Comparison of ENCODE assay signal across 1 cellular context in genomic region chr6:28266962-28267694, GRCh38.
TF ChIP-seq lines count a peak whose summit lies in the region.

Gene ZSCAN26 (plus strand): TSS chr6:28267143. CDS start chr6:28271920, 4,777 bp downstream.

TF ChIP-seq in HepG2, 621 proteins besides CTCF, POLR2A, EP300 and RAD21 (continued from another document and continues in another):
- peak; percentile 63 for TF ChIP-seq FOXP4 (CRISPR knock-in tag; IDR thresholded peaks at IDR 0.05)
- TF ChIP-seq SPEN (CRISPR knock-in tag; IDR thresholded peaks at IDR 0.05; ENCODE audit: low read depth) = peak; percentile 88
- peak; percentile 85 for TF ChIP-seq ZBTB25 (CRISPR knock-in tag; IDR thresholded peaks at IDR 0.05)
- TF ChIP-seq HNRNPH1 (optimal IDR thresholded peaks at IDR 0.05; ENCODE audit: low read depth, low read length) = no peak
- peak; percentile 64; the same call in 1 of the 2 replicates for TF ChIP-seq ATAD3A (CRISPR knock-in tag; IDR thresholded peaks at IDR 0.05)
- no peak for TF ChIP-seq ARID2 (CRISPR knock-in tag; IDR thresholded peaks at IDR 0.05; ENCODE audit: borderline replicate concordance)
- TF ChIP-seq BCL3 (CRISPR knock-in tag; IDR thresholded peaks at IDR 0.05) = peak; percentile 83
- peak; percentile 69; the same call in 1 of the 2 replicates for TF ChIP-seq POGZ (CRISPR knock-in tag; IDR thresholded peaks at IDR 0.05)
- TF ChIP-seq EHMT2 (IDR thresholded peaks at IDR 0.05; ENCODE audit: borderline replicate concordance, low read depth, low read length) = peak; percentile 78; the same call in 1 of the 2 replicates
- TF ChIP-seq GPBP1L1 (CRISPR knock-in tag; IDR thresholded peaks at IDR 0.05) = no peak
- 0 out of 2 replicates have a peak, but pooled peaks have one; percentile 55 for TF ChIP-seq ZBTB10 (CRISPR knock-in tag; IDR thresholded peaks at IDR 0.05; ENCODE audit: borderline replicate concordance)
- no peak for TF ChIP-seq HNF4G (IDR thresholded peaks at IDR 0.05; ENCODE audit: borderline replicate concordance, low read depth, low read length)
- peak; percentile 56 for TF ChIP-seq HNF4G (CRISPR knock-in tag; IDR thresholded peaks at IDR 0.05; ENCODE audit: borderline replicate concordance, low read depth)
- peak; percentile 78 for TF ChIP-seq CSRNP1 (CRISPR knock-in tag; IDR thresholded peaks at IDR 0.05)
- TF ChIP-seq ZNF691 (CRISPR knock-in tag; IDR thresholded peaks at IDR 0.05; ENCODE audit: borderline replicate concordance, low read depth) = 0 out of 2 replicates have a peak, but pooled peaks have one; percentile 74
- TF ChIP-seq ESRRA (CRISPR knock-in tag; IDR thresholded peaks at IDR 0.05; ENCODE audit: low read depth) = no peak
- TF ChIP-seq TFE3 (CRISPR knock-in tag; IDR thresholded peaks at IDR 0.05) = peak; percentile 61
- TF ChIP-seq SNAPC2 (CRISPR knock-in tag; IDR thresholded peaks at IDR 0.05) = 0 out of 2 replicates have a peak, but pooled peaks have one; percentile 75
- TF ChIP-seq ZNF33A (CRISPR knock-in tag; IDR thresholded peaks at IDR 0.05; ENCODE audit: borderline replicate concordance) = peak; percentile 95; the same call in 1 of the 2 replicates
- no peak for TF ChIP-seq ZNF562 (CRISPR knock-in tag; IDR thresholded peaks at IDR 0.05; ENCODE audit: borderline replicate concordance)
- no peak for TF ChIP-seq HHEX (CRISPR knock-in tag; IDR thresholded peaks at IDR 0.05)
- no peak; the same call in 1 of the 2 replicates for TF ChIP-seq RFXANK (CRISPR knock-in tag; IDR thresholded peaks at IDR 0.05)
- peak; percentile 98 for TF ChIP-seq ZNF605 (CRISPR knock-in tag; IDR thresholded peaks at IDR 0.05)
- peak; percentile 45; the same call in 1 of the 2 replicates for TF ChIP-seq ZNF777 (CRISPR knock-in tag; IDR thresholded peaks at IDR 0.05)
- peak; percentile 71 for TF ChIP-seq HOXA9 (CRISPR knock-in tag; IDR thresholded peaks at IDR 0.05; ENCODE audit: borderline replicate concordance)
- peak; percentile 68 for TF ChIP-seq HNRNPLL (IDR thresholded peaks at IDR 0.05; ENCODE audit: low read depth, low read length, poor library complexity, severe bottlenecking)
- TF ChIP-seq CEBPB (IDR thresholded peaks at IDR 0.05; ENCODE audit: borderline replicate concordance, low read depth, low read length) = no peak
- TF ChIP-seq CBX2 (IDR thresholded peaks at IDR 0.05; ENCODE audit: low read depth, low read length) = no peak; the same call in 1 of the 2 replicates
- TF ChIP-seq CBX2 (CRISPR knock-in tag; IDR thresholded peaks at IDR 0.05; ENCODE audit: low read depth) = peak; percentile 80
- peak; percentile 88 for TF ChIP-seq POGK (CRISPR knock-in tag; conservative IDR thresholded peaks at IDR 0.05)
- 0 out of 2 replicates have a peak, but pooled peaks have one; percentile 69 for TF ChIP-seq ZNF343 (CRISPR knock-in tag; IDR thresholded peaks at IDR 0.05)
- TF ChIP-seq ISL2 (CRISPR knock-in tag; IDR thresholded peaks at IDR 0.05) = peak; percentile 68; the same call in 1 of the 2 replicates
- TF ChIP-seq NFIC (IDR thresholded peaks at IDR 0.05; ENCODE audit: low read length) = 0 out of 2 replicates have a peak, but pooled peaks have one; percentile 40
- TF ChIP-seq ZNF616 (CRISPR knock-in tag; IDR thresholded peaks at IDR 0.05; ENCODE audit: low read depth) = no peak
- no peak for TF ChIP-seq RFX3 (CRISPR knock-in tag; IDR thresholded peaks at IDR 0.05)
- TF ChIP-seq ZBTB26 (CRISPR knock-in tag; IDR thresholded peaks at IDR 0.05; ENCODE audit: borderline replicate concordance) = peak; percentile 89
- no peak for TF ChIP-seq SCMH1 (CRISPR knock-in tag; IDR thresholded peaks at IDR 0.05; ENCODE audit: borderline replicate concordance)
- peak; percentile 89; the same call in 1 of the 2 replicates for TF ChIP-seq ZNF225 (CRISPR knock-in tag; IDR thresholded peaks at IDR 0.05)
- peak; percentile 59 for TF ChIP-seq AGO1 (IDR thresholded peaks at IDR 0.05; ENCODE audit: low read depth, low read length, poor library complexity, severe bottlenecking)
- no peak for TF ChIP-seq SMYD3 (CRISPR knock-in tag; IDR thresholded peaks at IDR 0.05)
- TF ChIP-seq DR1 (CRISPR knock-in tag; IDR thresholded peaks at IDR 0.05) = peak; percentile 66
- 0 out of 2 replicates have a peak, but pooled peaks have one; percentile 91 for TF ChIP-seq ZFP41 (CRISPR knock-in tag; IDR thresholded peaks at IDR 0.05; ENCODE audit: borderline replicate concordance)
- TF ChIP-seq ZNF326 (CRISPR knock-in tag; IDR thresholded peaks at IDR 0.05; ENCODE audit: borderline replicate concordance) = no peak
- peak; percentile 91 for TF ChIP-seq ZMYM4 (CRISPR knock-in tag; IDR thresholded peaks at IDR 0.05)
- TF ChIP-seq ZMYM3 (CRISPR knock-in tag; IDR thresholded peaks at IDR 0.05) = peak; percentile 79
- TF ChIP-seq SRY (CRISPR knock-in tag; IDR thresholded peaks at IDR 0.05) = peak; percentile 98
- TF ChIP-seq CAMTA2 (CRISPR knock-in tag; IDR thresholded peaks at IDR 0.05; ENCODE audit: borderline replicate concordance) = no peak; the same call in 1 of the 2 replicates
- TF ChIP-seq ZNF546 (CRISPR knock-in tag; conservative IDR thresholded peaks at IDR 0.05) = no peak
- peak; percentile 64; the same call in 1 of the 2 replicates for TF ChIP-seq RXRB (CRISPR knock-in tag; IDR thresholded peaks at IDR 0.05; ENCODE audit: borderline replicate concordance)
- TF ChIP-seq ZNF780A (CRISPR knock-in tag; IDR thresholded peaks at IDR 0.05) = no peak
- TF ChIP-seq SMAD9 (CRISPR knock-in tag; IDR thresholded peaks at IDR 0.05) = peak; percentile 59; the same call in 1 of the 2 replicates
- TF ChIP-seq SIN3B (IDR thresholded peaks at IDR 0.05; ENCODE audit: low read length) = peak; percentile 30; the same call in 1 of the 2 replicates
- TF ChIP-seq ZNF737 (CRISPR knock-in tag; IDR thresholded peaks at IDR 0.05; ENCODE audit: borderline replicate concordance) = peak; percentile 67
